In the genomic region with DNA sequence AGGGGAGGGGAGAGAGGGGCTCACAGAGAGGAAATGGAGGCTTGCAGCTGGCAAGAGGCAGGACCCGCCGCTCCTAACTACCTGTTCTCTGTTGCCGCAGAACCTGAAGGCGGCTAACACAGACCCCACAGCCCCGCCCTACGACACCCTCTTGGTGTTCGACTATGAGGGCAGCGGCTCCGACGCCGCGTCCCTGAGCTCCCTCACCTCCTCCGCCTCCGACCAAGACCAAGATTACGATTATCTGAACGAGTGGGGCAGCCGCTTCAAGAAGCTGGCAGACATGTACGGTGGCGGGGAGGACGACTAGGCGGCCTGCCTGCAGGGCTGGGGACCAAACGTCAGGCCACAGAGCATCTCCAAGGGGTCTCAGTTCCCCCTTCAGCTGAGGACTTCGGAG, we compare ENCODE assay signal across 9 cellular contexts. TPM values are rescaled to one million over a fixed set of nuclear protein-coding genes. Genes with fewer than 3 reads are reported as not detected.
"Had no signal": no experiment of that assay in that cellular context is flagged by ENCODE, and none has a peak within 500 bp of the region (broad histone marks: within the 10 kb centered on the region; RNA-seq: fewer than 3 reads in every experiment).

No MANE protein-coding gene starts in this region.

- ATAC-seq: HepG2 had no signal

- H3K27ac ChIP-seq: HL-60 had no signal

- FAIRE-seq: H54, HepG2 had no signal

- DNase-seq: GOT3, H9, HCEC 1CT, KG1 had no signal

RNA-seq across cellular contexts. Expression of a gene that starts 39.0 kb away (rescaled TPM):
- total RNA-seq: HT1080 had no signal
- polyA plus RNA-seq: IgD-negative memory B cell had no signal

RNA-seq across cellular contexts. Expression of a gene that starts 53.0 kb away (rescaled TPM):
- total RNA-seq: HepG2 had no signal
- polyA plus RNA-seq: IgD-negative memory B cell had no signal
